8 cellular contexts compared by ENCODE assay signal in genomic region chr5:80408475-80408875, GRCh38. TPM values are rescaled to one million over a fixed set of nuclear protein-coding genes. Genes with fewer than 3 reads are reported as not detected.
A peak's percentile ranks its signal among the peaks of the same experiment; 100 is the strongest.
DNase-seq lines count a peak whose midpoint lies in the region; ATAC-seq and TF ChIP-seq lines count a peak whose summit lies in the region.

No MANE protein-coding gene starts in this region.

- DNase-seq in activated T-cell treated with anti-CD3 and anti-CD28 coated beads for 24 hours (ENCODE audit: low read depth) (peak; percentile 48), activated T-cell treated with anti-CD3 and anti-CD28 coated beads for 4 hours (no peak), NCI-H2029 treated with DMSO at 0.1 percent for 48 hours (lab: John Stamatoyannopoulos, UW) (peak; percentile 24), esophagus muscularis mucosa (ENCODE audit: extremely low spot score) (no peak), testis (peak; percentile 70)
- DNase-seq in activated CD4-positive, alpha-beta T cell treated with anti-CD3 and anti-CD28 coated beads, Interleukin-2, amount 10 ng/mL, durations not matched to agents 7 days and 5 days, result peak; percentile 46
- peak in 6 of 10 donors; percentile 19 to 63 (median 44) for DNase-seq in naive thymus-derived CD8-positive, alpha-beta T cell

- H3K36me3 ChIP-seq in esophagus muscularis mucosa (no peaks in the 10 kb centered on the region), testis (ENCODE audit: low read depth, missing control alignments) (no peaks in the 10 kb centered on the region)

- peak overlapping the region; percentile 71 for H3K27ac Mint-ChIP-seq in activated CD4-positive, alpha-beta T cell treated with anti-CD3 and anti-CD28 coated beads, Interleukin-2, amount 10 ng/mL, durations not matched to agents 7 days and 5 days
- H3K27ac Mint-ChIP-seq in naive thymus-derived CD8-positive, alpha-beta T cell, result peak overlapping the region; percentile 20 to 99 (median 91)

- intact Hi-C loops in esophagus muscularis mucosa (cut with DNase I), result loop anchor here (5.0 to 10.0 kb wide), 2 partner anchors 154 to 244 kb away; partner anchors contain the start of genes DHFR, MSH3 and SERINC5
- intact Hi-C loops in testis (cut with DNase I; ENCODE audit: low total_unique reads), result no loop called here

- peaks cover 3% of the 10 kb centered on the region for H3K36me3 Mint-ChIP-seq in activated CD4-positive, alpha-beta T cell treated with anti-CD3 and anti-CD28 coated beads, Interleukin-2, amount 10 ng/mL, durations not matched to agents 7 days and 5 days (ENCODE audit: low read depth)
- H3K36me3 Mint-ChIP-seq in naive thymus-derived CD8-positive, alpha-beta T cell, result peaks cover 0 to 5% (median 0%) of the 10 kb centered on the region in 3 donors

- H3K4me3 ChIP-seq in esophagus muscularis mucosa, result peak overlapping the region; percentile 59 to 95 (median 74)
- H3K4me3 ChIP-seq in testis, result peak overlapping the region; percentile 85 to 93

- no peaks in the 10 kb centered on the region for H3K9me3 Mint-ChIP-seq in activated CD4-positive, alpha-beta T cell treated with anti-CD3 and anti-CD28 coated beads, Interleukin-2, amount 10 ng/mL, durations not matched to agents 7 days and 5 days
- no peaks in the 10 kb centered on the region for H3K9me3 Mint-ChIP-seq in naive thymus-derived CD8-positive, alpha-beta T cell

- CTCF ChIA-PET in activated CD4-positive, alpha-beta T cell treated with anti-CD3 and anti-CD28 coated beads, Interleukin-2, amount 10 ng/mL, durations not matched to agents 7 days and 5 days (lab: Charles Lee), result interaction anchor here (0.6 to 0.7 kb wide), 2 partner anchors 48 to 918 kb away, joined by 3 read pairs; no protein-coding TSS in a partner anchor

- H3K27me3 ChIP-seq in esophagus muscularis mucosa (no peaks in the 10 kb centered on the region), testis (no peaks in the 10 kb centered on the region)

- peaks cover 18% of the 10 kb centered on the region for H3K4me1 Mint-ChIP-seq in activated CD4-positive, alpha-beta T cell treated with anti-CD3 and anti-CD28 coated beads, Interleukin-2, amount 10 ng/mL, durations not matched to agents 7 days and 5 days
- H3K4me1 Mint-ChIP-seq in naive thymus-derived CD8-positive, alpha-beta T cell, result peaks cover 6 to 33% (median 24%) of the 10 kb centered on the region in 4 donors

- no peaks in the 10 kb centered on the region for H3K9me3 ChIP-seq in esophagus muscularis mucosa
- H3K9me3 ChIP-seq in testis, result no peaks in the 10 kb centered on the region

- POLR2A ChIA-PET in activated CD4-positive, alpha-beta T cell treated with anti-CD3 and anti-CD28 coated beads, Interleukin-2, amount 10 ng/mL, durations not matched to agents 7 days and 5 days (lab: Charles Lee), result no interaction called here
- POLR2A ChIA-PET in naive thymus-derived CD8-positive, alpha-beta T cell (lab: Charles Lee), result interaction anchor here (0.6 to 1.6 kb wide), 3 partner anchors 11 to 726 kb away, joined by 3 to 4 read pairs (median 3); partner anchors contain the start of genes DHFR and MSH3

- H3K4me3 Mint-ChIP-seq in activated CD4-positive, alpha-beta T cell treated with anti-CD3 and anti-CD28 coated beads, Interleukin-2, amount 10 ng/mL, durations not matched to agents 7 days and 5 days, result peak overlapping the region; percentile 85
- H3K4me3 Mint-ChIP-seq in naive thymus-derived CD8-positive, alpha-beta T cell, result peak overlapping the region; percentile 87 to 99 (median 98)

- peaks cover 24 to 37% (median 35%) of the 10 kb centered on the region in 4 donors for H3K4me1 ChIP-seq in esophagus muscularis mucosa
- peaks cover 14% of the 10 kb centered on the region for H3K4me1 ChIP-seq in testis

- ATAC-seq in HG02642 (IDR thresholded peaks at IDR 0.05; ENCODE audit: poor library complexity, unreplicated experiment), result peak; percentile 60
- ATAC-seq in naive thymus-derived CD8-positive, alpha-beta T cell, result peak; percentile 27 to 49

- TF ChIP-seq POLR2A in esophagus muscularis mucosa (IDR thresholded peaks at IDR 0.05; ENCODE audit: low read depth) (no peak), testis (IDR thresholded peaks at IDR 0.05) (no peak)

- WGBS in esophagus muscularis mucosa, result 0% methylated on average over 10 of the region's 19 CpGs
- WGBS in testis, 2 donors, result 0% methylated on average over 10 to 19 of the region's 19 CpGs

- H3K27me3 Mint-ChIP-seq in activated CD4-positive, alpha-beta T cell treated with anti-CD3 and anti-CD28 coated beads, Interleukin-2, amount 10 ng/mL, durations not matched to agents 7 days and 5 days, result no peaks in the 10 kb centered on the region
- no peaks in the 10 kb centered on the region for H3K27me3 Mint-ChIP-seq in naive thymus-derived CD8-positive, alpha-beta T cell

- peak overlapping the region; percentile 95 to 96 (median 96) for H3K27ac ChIP-seq in esophagus muscularis mucosa (replicated peaks in 1 of 4)
- H3K27ac ChIP-seq in testis, result peak overlapping the region; percentile 95 to 97

- TF ChIP-seq CTCF in esophagus muscularis mucosa (IDR thresholded peaks at IDR 0.05) (peak in 1 of 3 experiments; percentile 62), testis (IDR thresholded peaks at IDR 0.05) (no peak)

- TF ChIP-seq EP300 in esophagus muscularis mucosa (IDR thresholded peaks at IDR 0.05), result no peak

RNA-seq across cellular contexts. Expression of gene ZFYVE16, which starts 0.6 kb away (rescaled TPM):
- 10 to 100 TPM in 1 of 2 experiments, 1 to 10 TPM in 1; 9.3 to 12.3 TPM for total RNA-seq in activated CD4-positive, alpha-beta T cell treated with anti-CD3 and anti-CD28 coated beads, Interleukin-2, amount 10 ng/mL, durations not matched to agents 7 days and 5 days
- total RNA-seq in esophagus muscularis mucosa (10 to 100 TPM; 16.8 to 40.7 (median 22.8) TPM), testis (10 to 100 TPM; 50.0 to 52.7 TPM)
- total RNA-seq in naive thymus-derived CD8-positive, alpha-beta T cell, result 10 to 100 TPM; 22.4 to 27.0 TPM
- polyA plus RNA-seq in naive thymus-derived CD8-positive, alpha-beta T cell, result 1 to 10 TPM; 1.7 to 4.1 (median 2.5) TPM
- polyA plus RNA-seq in testis (ENCODE audit: insufficient read depth, low read depth, low replicate concordance), result 16.3 TPM

Comparison
In these comparisons a context has a peak if more than half of its experiments do, and no peak if none do; other contexts are left out.
1. DNase-seq: peak in activated T-cell treated with anti-CD3 and anti-CD28 coated beads for 24 hours (single experiment), NCI-H2029 treated with DMSO at 0.1 percent for 48 hours (single experiment), activated CD4-positive, alpha-beta T cell treated with anti-CD3 and anti-CD28 coated beads, Interleukin-2, amount 10 ng/mL, durations not matched to agents 7 days and 5 days (single experiment), naive thymus-derived CD8-positive, alpha-beta T cell (6 of 10) and testis (single experiment); none in activated T-cell treated with anti-CD3 and anti-CD28 coated beads for 4 hours (single experiment) and esophagus muscularis mucosa (single experiment).